21 cellular contexts compared by ENCODE assay signal in genomic region chr10:78402636-78403035, GRCh38.
DNase-seq lines count a peak whose midpoint lies in the region; ATAC-seq and TF ChIP-seq lines count a peak whose summit lies in the region.
"Had no signal": no experiment of that assay in that cellular context is flagged by ENCODE, and none has a peak within 500 bp of the region (broad histone marks: within the 10 kb centered on the region; RNA-seq: fewer than 3 reads in every experiment).

No MANE protein-coding gene starts in this region.

- DNase-seq in cardiac muscle cell (ENCODE audit: low read depth in 1 of 2, low spot score in 1 of 2) (no peak), left cardiac atrium (no peak), endodermal cell (peak; percentile 43), upper lobe of right lung (peak; percentile 43), NAMALWA (ENCODE audit: low spot score) (no peak), iPS-NIHi11 (ENCODE audit: low spot score) (no peak)
- DNase-seq: DMS53, GDM1, GOT3, Karpas-422, MV-4-11, NCI-H1694, NCI-H2081 treated with DMSO at 0.1 percent for 48 hours, NCI-H2171 treated with DMSO at 0.1 percent for 48 hours, NCI-H524 treated with DMSO at 0.1 percent for 48 hours, NCI-H82 had no signal

- H3K36me3 ChIP-seq in cardiac muscle cell (no peaks in the 10 kb centered on the region), endodermal cell (ENCODE audit: control insufficient read depth, insufficient read depth, low read length) (no peaks in the 10 kb centered on the region), upper lobe of right lung (no peaks in the 10 kb centered on the region)
- H3K36me3 ChIP-seq: Peyer's patch had no signal

- 73 to 81% methylated on average over 5 of the region's 5 CpGs for WGBS in endodermal cell (ENCODE audit: insufficient coverage in 1 of 2, insufficient read length in 1 of 2), 2 experiments

- H3K4me3 ChIP-seq in cardiac muscle cell (no peak overlapping the region), endodermal cell (ENCODE audit: low read length) (no peak overlapping the region), upper lobe of right lung (no peak overlapping the region)
- H3K4me3 ChIP-seq: Peyer's patch had no signal

- H3K4me1 ChIP-seq in cardiac muscle cell (ENCODE audit: low read depth) (peaks cover 18% of the 10 kb centered on the region), endodermal cell (ENCODE audit: control insufficient read depth, insufficient read depth, low read length) (peaks cover 6% of the 10 kb centered on the region), upper lobe of right lung (peaks cover 11% of the 10 kb centered on the region)

- H3K9me3 Mint-ChIP-seq in endodermal cell (no peaks in the 10 kb centered on the region), nephron (no peaks in the 10 kb centered on the region)

- intact Hi-C loops in left cardiac atrium (cut with DNase I): no loop called here
- intact Hi-C loops in upper lobe of right lung (cut with DNase I): no loop called here

- H3K4me1 Mint-ChIP-seq in endodermal cell: peaks cover 18% of the 10 kb centered on the region
- H3K4me1 Mint-ChIP-seq in nephron: peaks cover 63% of the 10 kb centered on the region

- H3K9ac ChIP-seq in endodermal cell (ENCODE audit: extremely low read depth, low read length, poor library complexity, severe bottlenecking): no peak overlapping the region

- ATAC-seq in left cardiac atrium (no peak), upper lobe of right lung (no peak), HG02840 (IDR thresholded peaks at IDR 0.05; ENCODE audit: low FRiP score, unreplicated experiment) (no peak)
- ATAC-seq: HCT116 had no signal

- H3K4me3 Mint-ChIP-seq in endodermal cell (no peak overlapping the region), nephron (no peak overlapping the region)
- H3K4me3 Mint-ChIP-seq: B cell had no signal

- H3K9me3 ChIP-seq in cardiac muscle cell (ENCODE audit: low read depth): no peaks in the 10 kb centered on the region
- no peaks in the 10 kb centered on the region for H3K9me3 ChIP-seq in endodermal cell (ENCODE audit: control insufficient read depth, low read length)
- no peaks in the 10 kb centered on the region for H3K9me3 ChIP-seq in upper lobe of right lung
- H3K9me3 ChIP-seq: Peyer's patch had no signal

- H3K27ac Mint-ChIP-seq in endodermal cell (no peak overlapping the region), nephron (peak overlapping the region in 2 of 3 experiments; percentile 37 to 80)
- H3K27ac Mint-ChIP-seq: B cell had no signal

- no peaks in the 10 kb centered on the region for H3K27me3 ChIP-seq in cardiac muscle cell
- H3K27me3 ChIP-seq in endodermal cell (ENCODE audit: control insufficient read depth, insufficient read depth, low read length, poor library complexity, severe bottlenecking): peaks cover 9% of the 10 kb centered on the region
- no peaks in the 10 kb centered on the region for H3K27me3 ChIP-seq in upper lobe of right lung
- H3K27me3 ChIP-seq: Peyer's patch had no signal

- H3K36me3 Mint-ChIP-seq in endodermal cell (ENCODE audit: low read depth): no peaks in the 10 kb centered on the region
- H3K36me3 Mint-ChIP-seq in nephron (ENCODE audit: low read depth): no peaks in the 10 kb centered on the region

- H3K27me3 Mint-ChIP-seq in endodermal cell (ENCODE audit: insufficient read depth): peaks cover 23% of the 10 kb centered on the region
- peaks cover 10% of the 10 kb centered on the region for H3K27me3 Mint-ChIP-seq in nephron (ENCODE audit: low read depth)

- peak overlapping the region; percentile 49 for H3K27ac ChIP-seq in cardiac muscle cell
- H3K27ac ChIP-seq in endodermal cell (ENCODE audit: low read depth, low read length): peak overlapping the region; percentile 44
- no peak overlapping the region for H3K27ac ChIP-seq in upper lobe of right lung
- H3K27ac ChIP-seq: Peyer's patch had no signal

- no peak for TF ChIP-seq CTCF in cardiac muscle cell (IDR thresholded peaks at IDR 0.05; ENCODE audit: low read depth, low read length)
- no peak for TF ChIP-seq CTCF in endodermal cell (conservative IDR thresholded peaks at IDR 0.05)
- no peak for TF ChIP-seq CTCF in nephron (IDR thresholded peaks at IDR 0.05; ENCODE audit: unreplicated experiment in 3 of 3)
- no peak for TF ChIP-seq CTCF in upper lobe of right lung (IDR thresholded peaks at IDR 0.05)

Comparison
In these comparisons a context has a peak if more than half of its experiments do, and no peak if none do; other contexts are left out.
1. DNase-seq: peak in endodermal cell (single experiment) and upper lobe of right lung (single experiment); none in cardiac muscle cell (0 of 2), left cardiac atrium (single experiment), NAMALWA (single experiment) and iPS-NIHi11 (single experiment).